Comparison of ENCODE assay signal across 8 cellular contexts in genomic region chr17:4949321-4950074, GRCh38. TPM values are rescaled to one million over a fixed set of nuclear protein-coding genes. Genes with fewer than 3 reads are reported as not detected.
A peak's percentile ranks its signal among the peaks of the same experiment; 100 is the strongest.
DNase-seq lines count a peak whose midpoint lies in the region; ATAC-seq and TF ChIP-seq lines count a peak whose summit lies in the region.

No MANE protein-coding gene starts in this region.

- peak overlapping the region; percentile 85 for H3K27ac Mint-ChIP-seq in activated T-helper 1 cell treated with anti-CD3 and anti-CD28 coated beads, Interleukin-12 subunit alpha, Interleukin-12 subunit beta, Interleukin-2, Interleukin-4 antibody, amounts not matched to agents 30 ng/mL and 10 ng/mL and 1 ng/mL, durations not matched to agents 14 hours and 24 hours and 36 hours
- peak overlapping the region; percentile 77 to 94 (median 92) for H3K27ac Mint-ChIP-seq in naive thymus-derived CD8-positive, alpha-beta T cell

- H3K36me3 Mint-ChIP-seq in activated T-helper 1 cell treated with anti-CD3 and anti-CD28 coated beads, Interleukin-12 subunit alpha, Interleukin-12 subunit beta, Interleukin-2, Interleukin-4 antibody, amounts not matched to agents 30 ng/mL and 10 ng/mL and 1 ng/mL, durations not matched to agents 14 hours and 24 hours and 36 hours (ENCODE audit: low read depth), result peaks cover 31% of the 10 kb centered on the region
- H3K36me3 Mint-ChIP-seq in naive thymus-derived CD8-positive, alpha-beta T cell, result peaks cover 11 to 25% (median 24%) of the 10 kb centered on the region in 3 donors

- peak overlapping the region; percentile 62 for H3K4me3 ChIP-seq in fibroblast of mammary gland (ENCODE audit: control insufficient read depth, low read depth, low read length)

- TF ChIP-seq CTCF in fibroblast of mammary gland (conservative IDR thresholded peaks at IDR 0.05; ENCODE audit: control insufficient read depth, insufficient read depth, low read depth, low read length), result no peak

- H3K27ac ChIP-seq in substantia nigra (ENCODE audit: low read depth, low read length, poor library complexity, severe bottlenecking), result peak overlapping the region; percentile 96

- H3K4me1 Mint-ChIP-seq in activated T-helper 1 cell treated with anti-CD3 and anti-CD28 coated beads, Interleukin-12 subunit alpha, Interleukin-12 subunit beta, Interleukin-2, Interleukin-4 antibody, amounts not matched to agents 30 ng/mL and 10 ng/mL and 1 ng/mL, durations not matched to agents 14 hours and 24 hours and 36 hours (ENCODE audit: low read depth), result peaks cover 43% of the 10 kb centered on the region
- peaks cover 31 to 44% (median 38%) of the 10 kb centered on the region in 4 donors for H3K4me1 Mint-ChIP-seq in naive thymus-derived CD8-positive, alpha-beta T cell

- peak overlapping the region; percentile 84 for H3K4me3 Mint-ChIP-seq in activated T-helper 1 cell treated with anti-CD3 and anti-CD28 coated beads, Interleukin-12 subunit alpha, Interleukin-12 subunit beta, Interleukin-2, Interleukin-4 antibody, amounts not matched to agents 30 ng/mL and 10 ng/mL and 1 ng/mL, durations not matched to agents 14 hours and 24 hours and 36 hours
- peak overlapping the region; percentile 81 to 100 (median 96) for H3K4me3 Mint-ChIP-seq in naive thymus-derived CD8-positive, alpha-beta T cell

- no peaks in the 10 kb centered on the region for H3K9me3 Mint-ChIP-seq in activated T-helper 1 cell treated with anti-CD3 and anti-CD28 coated beads, Interleukin-12 subunit alpha, Interleukin-12 subunit beta, Interleukin-2, Interleukin-4 antibody, amounts not matched to agents 30 ng/mL and 10 ng/mL and 1 ng/mL, durations not matched to agents 14 hours and 24 hours and 36 hours
- H3K9me3 Mint-ChIP-seq in naive thymus-derived CD8-positive, alpha-beta T cell, result no peaks in the 10 kb centered on the region

- H3K27me3 Mint-ChIP-seq in activated T-helper 1 cell treated with anti-CD3 and anti-CD28 coated beads, Interleukin-12 subunit alpha, Interleukin-12 subunit beta, Interleukin-2, Interleukin-4 antibody, amounts not matched to agents 30 ng/mL and 10 ng/mL and 1 ng/mL, durations not matched to agents 14 hours and 24 hours and 36 hours (ENCODE audit: insufficient read depth), result peaks cover 2% of the 10 kb centered on the region
- H3K27me3 Mint-ChIP-seq in naive thymus-derived CD8-positive, alpha-beta T cell, result no peaks in the 10 kb centered on the region

- peak; percentile 68 for DNase-seq in NK-92 treated with Interleukin-12 subunit alpha and Interleukin-12 subunit beta, amount 100 ng/mL, for 24 hours (lab: John Stamatoyannopoulos, UW)
- no peak for DNase-seq in NK-92 (lab: John Stamatoyannopoulos, UW; ENCODE audit: unreplicated experiment)
- DNase-seq in activated T-helper 1 cell treated with anti-CD3 and anti-CD28 coated beads, Interleukin-12 subunit alpha, Interleukin-12 subunit beta, Interleukin-2, Interleukin-4 antibody, amounts not matched to agents 30 ng/mL and 10 ng/mL and 1 ng/mL, durations not matched to agents 14 hours and 24 hours and 36 hours (ENCODE audit: low spot score), result peak; percentile 75
- peak; percentile 59 for DNase-seq in fibroblast of mammary gland (ENCODE audit: low read depth)
- peak; percentile 47 to 88 (median 72) for DNase-seq in naive thymus-derived CD8-positive, alpha-beta T cell
- DNase-seq in substantia nigra (lab: John Stamatoyannopoulos, UW), result peak in 28 of 49 donors; percentile 17 to 80 (median 64)

- POLR2A ChIA-PET in naive thymus-derived CD8-positive, alpha-beta T cell (lab: Charles Lee), result interaction anchor here (0.6 to 25.2 kb wide), 16 partner anchors 8 to 239 kb away, joined by 3 to 635 read pairs (median 9); partner anchors contain the start of genes ARRB2, C17orf107, INCA1 and KIF1C

- intact Hi-C loops in activated T-helper 1 cell treated with anti-CD3 and anti-CD28 coated beads, Interleukin-12 subunit alpha, Interleukin-12 subunit beta, Interleukin-2, Interleukin-4 antibody, amounts not matched to agents 30 ng/mL and 10 ng/mL and 1 ng/mL, durations not matched to agents 14 hours and 24 hours and 36 hours (cut with micrococcal nuclease), result loop anchor here (1.0 to 5.0 kb wide), 5 partner anchors 38 to 807 kb away; partner anchors contain the start of genes CAMTA2, CYB5D2, MINK1 and NUP88

- peak; percentile 29 for ATAC-seq in HG03060 (IDR thresholded peaks at IDR 0.05; ENCODE audit: low read depth, unreplicated experiment)
- peak; percentile 46 to 56 for ATAC-seq in naive thymus-derived CD8-positive, alpha-beta T cell

TF ChIP-seq in PFSK-1, 5 proteins besides CTCF, POLR2A, EP300 and RAD21:
- TF ChIP-seq TAF1 (IDR thresholded peaks at IDR 0.05; ENCODE audit: borderline replicate concordance, insufficient read depth, low read length) (0 out of 2 replicates have a peak, but pooled peaks have one; percentile 12), POLR2AphosphoS5 (IDR thresholded peaks at IDR 0.05; ENCODE audit: low read depth, low read length) (no peak; the same call in 1 of the 2 replicates), SIN3A (IDR thresholded peaks at IDR 0.05; ENCODE audit: borderline replicate concordance, insufficient read depth, low read length) (peak; percentile 29; the same call in 1 of the 2 replicates), FOXP2 (optimal IDR thresholded peaks at IDR 0.05; ENCODE audit: borderline replicate concordance, extremely low read depth, extremely low read length, insufficient read depth) (peak; percentile 11)
- TF ChIP-seq, protein P1, sequence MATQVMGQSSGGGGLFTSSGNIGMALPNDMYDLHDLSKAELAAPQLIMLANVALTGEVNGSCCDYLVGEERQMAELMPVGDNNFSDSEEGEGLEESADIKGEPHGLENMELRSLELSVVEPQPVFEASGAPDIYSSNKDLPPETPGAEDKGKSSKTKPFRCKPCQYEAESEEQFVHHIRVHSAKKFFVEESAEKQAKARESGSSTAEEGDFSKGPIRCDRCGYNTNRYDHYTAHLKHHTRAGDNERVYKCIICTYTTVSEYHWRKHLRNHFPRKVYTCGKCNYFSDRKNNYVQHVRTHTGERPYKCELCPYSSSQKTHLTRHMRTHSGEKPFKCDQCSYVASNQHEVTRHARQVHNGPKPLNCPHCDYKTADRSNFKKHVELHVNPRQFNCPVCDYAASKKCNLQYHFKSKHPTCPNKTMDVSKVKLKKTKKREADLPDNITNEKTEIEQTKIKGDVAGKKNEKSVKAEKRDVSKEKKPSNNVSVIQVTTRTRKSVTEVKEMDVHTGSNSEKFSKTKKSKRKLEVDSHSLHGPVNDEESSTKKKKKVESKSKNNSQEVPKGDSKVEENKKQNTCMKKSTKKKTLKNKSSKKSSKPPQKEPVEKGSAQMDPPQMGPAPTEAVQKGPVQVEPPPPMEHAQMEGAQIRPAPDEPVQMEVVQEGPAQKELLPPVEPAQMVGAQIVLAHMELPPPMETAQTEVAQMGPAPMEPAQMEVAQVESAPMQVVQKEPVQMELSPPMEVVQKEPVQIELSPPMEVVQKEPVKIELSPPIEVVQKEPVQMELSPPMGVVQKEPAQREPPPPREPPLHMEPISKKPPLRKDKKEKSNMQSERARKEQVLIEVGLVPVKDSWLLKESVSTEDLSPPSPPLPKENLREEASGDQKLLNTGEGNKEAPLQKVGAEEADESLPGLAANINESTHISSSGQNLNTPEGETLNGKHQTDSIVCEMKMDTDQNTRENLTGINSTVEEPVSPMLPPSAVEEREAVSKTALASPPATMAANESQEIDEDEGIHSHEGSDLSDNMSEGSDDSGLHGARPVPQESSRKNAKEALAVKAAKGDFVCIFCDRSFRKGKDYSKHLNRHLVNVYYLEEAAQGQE (IDR thresholded peaks at IDR 0.05; ENCODE audit: insufficient read depth in 1 of 2, low read depth in 2 of 2, low read length in 2 of 2), result no peak
TF ChIP-seq in PFSK-1: peak in this region for 3.

RNA-seq across cellular contexts. Expression of gene PFN1, which starts 1.2 kb away (rescaled TPM):
- polyA plus RNA-seq in PFSK-1 (2012; ENCODE audit: insufficient read length, low read depth), result 5,299 TPM
- total RNA-seq in activated T-helper 1 cell treated with anti-CD3 and anti-CD28 coated beads, Interleukin-12 subunit alpha, Interleukin-12 subunit beta, Interleukin-2, Interleukin-4 antibody, amounts not matched to agents 30 ng/mL and 10 ng/mL and 1 ng/mL, durations not matched to agents 14 hours and 24 hours and 36 hours, result 1,423 and 1,429 TPM in 2 replicates
- total RNA-seq in naive thymus-derived CD8-positive, alpha-beta T cell, result 100 to 1,000 TPM; 486 to 497 TPM
- polyA plus RNA-seq in naive thymus-derived CD8-positive, alpha-beta T cell, result 1,000 to 10,000 TPM; 1,824 to 2,067 (median 1,870) TPM

RNA-seq across cellular contexts. Expression of gene ENO3, which starts 1.4 kb away (rescaled TPM):
- polyA plus RNA-seq in PFSK-1 (2012; ENCODE audit: insufficient read length, low read depth), result 81.3 TPM
- total RNA-seq in activated T-helper 1 cell treated with anti-CD3 and anti-CD28 coated beads, Interleukin-12 subunit alpha, Interleukin-12 subunit beta, Interleukin-2, Interleukin-4 antibody, amounts not matched to agents 30 ng/mL and 10 ng/mL and 1 ng/mL, durations not matched to agents 14 hours and 24 hours and 36 hours, result 42.5 and 44.5 TPM in 2 replicates
- 10 to 100 TPM; 35.2 to 36.7 TPM for total RNA-seq in naive thymus-derived CD8-positive, alpha-beta T cell
- 1 to 10 TPM; 1.5 to 3.0 (median 1.8) TPM for polyA plus RNA-seq in naive thymus-derived CD8-positive, alpha-beta T cell

RNA-seq across cellular contexts. Expression of gene RNF167, which starts 9.4 kb away (rescaled TPM):
- 142 TPM for polyA plus RNA-seq in PFSK-1 (2012; ENCODE audit: insufficient read length, low read depth)
- total RNA-seq in activated T-helper 1 cell treated with anti-CD3 and anti-CD28 coated beads, Interleukin-12 subunit alpha, Interleukin-12 subunit beta, Interleukin-2, Interleukin-4 antibody, amounts not matched to agents 30 ng/mL and 10 ng/mL and 1 ng/mL, durations not matched to agents 14 hours and 24 hours and 36 hours, result 138 and 140 TPM in 2 replicates
- 100 to 1,000 TPM; 143 to 145 TPM for total RNA-seq in naive thymus-derived CD8-positive, alpha-beta T cell
- 10 to 100 TPM; 30.3 to 50.0 (median 32.2) TPM for polyA plus RNA-seq in naive thymus-derived CD8-positive, alpha-beta T cell

RNA-seq across cellular contexts. Expression of gene SLC25A11, which starts 9.7 kb away (rescaled TPM):
- polyA plus RNA-seq in PFSK-1 (2012; ENCODE audit: insufficient read length, low read depth), result 180 TPM
- 111 and 116 TPM in 2 replicates for total RNA-seq in activated T-helper 1 cell treated with anti-CD3 and anti-CD28 coated beads, Interleukin-12 subunit alpha, Interleukin-12 subunit beta, Interleukin-2, Interleukin-4 antibody, amounts not matched to agents 30 ng/mL and 10 ng/mL and 1 ng/mL, durations not matched to agents 14 hours and 24 hours and 36 hours
- 10 to 100 TPM; 42.5 to 45.0 TPM for total RNA-seq in naive thymus-derived CD8-positive, alpha-beta T cell
- 10 to 100 TPM; 75.3 to 78.6 (median 77.6) TPM for polyA plus RNA-seq in naive thymus-derived CD8-positive, alpha-beta T cell

RNA-seq across cellular contexts. Expression of gene GP1BA, which starts 17.4 kb away (rescaled TPM):
- polyA plus RNA-seq in PFSK-1 (2012; ENCODE audit: insufficient read length, low read depth), result 0.82 TPM
- total RNA-seq in activated T-helper 1 cell treated with anti-CD3 and anti-CD28 coated beads, Interleukin-12 subunit alpha, Interleukin-12 subunit beta, Interleukin-2, Interleukin-4 antibody, amounts not matched to agents 30 ng/mL and 10 ng/mL and 1 ng/mL, durations not matched to agents 14 hours and 24 hours and 36 hours, result not detected in 2 replicates
- not detected for total RNA-seq in naive thymus-derived CD8-positive, alpha-beta T cell
- polyA plus RNA-seq in naive thymus-derived CD8-positive, alpha-beta T cell, result under 1 TPM in 2 of 3 donors, not detected in 1; 0.08 to 0.13 TPM
